ENCODE assay signal across 8 cellular contexts in the genomic region with DNA sequence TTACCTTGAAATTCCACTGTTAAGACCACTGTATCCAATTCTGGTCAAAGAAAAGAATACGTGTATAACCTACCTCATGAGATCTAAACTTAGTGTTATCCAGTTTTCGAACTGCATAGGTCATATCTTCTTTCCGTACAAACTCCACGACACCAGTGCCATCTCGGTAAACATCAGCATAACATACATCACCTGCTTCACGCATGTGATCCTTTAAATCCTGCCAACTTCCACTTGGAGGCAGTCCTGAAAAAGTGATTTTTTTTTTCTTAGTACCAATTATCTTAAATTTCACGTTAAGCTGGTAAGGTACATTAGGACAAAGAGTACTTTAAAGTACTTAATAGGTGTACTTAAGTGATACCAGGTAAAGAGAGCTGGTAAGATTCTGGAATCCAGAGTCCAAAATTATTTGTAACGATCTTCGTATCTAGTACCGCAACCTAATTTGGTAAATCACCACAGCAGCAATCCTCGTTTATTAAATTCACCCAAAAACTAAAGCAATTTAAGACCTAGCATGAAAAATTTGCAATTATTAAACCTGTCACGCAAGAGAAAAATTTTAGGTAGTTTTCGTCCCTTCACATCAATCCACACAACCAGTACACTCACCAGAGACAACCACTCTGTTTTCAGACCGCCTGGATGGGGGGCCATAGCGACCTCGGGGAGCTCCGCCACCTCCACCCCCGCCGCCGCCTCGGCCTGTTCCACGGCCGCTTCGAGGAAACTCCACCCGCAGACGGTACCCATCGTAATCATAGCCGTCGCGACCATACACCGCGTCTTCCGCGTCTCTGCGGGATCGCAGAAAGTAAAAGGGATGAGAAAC. TPM values are rescaled to one million over a fixed set of nuclear protein-coding genes. Genes with fewer than 3 reads are reported as not detected.
DNase-seq lines count a peak whose midpoint lies in the region; ATAC-seq and TF ChIP-seq lines count a peak whose summit lies in the region.

No MANE protein-coding gene starts in this region.

- peaks cover 4 to 31% of the 10 kb centered on the region in 2 experiments; a peak in 3 of 4 replicates for H3K79me1 ChIP-seq in IMR-90 (ENCODE audit: low read depth in 1 of 2, low read length in 2 of 2)

- BruUV-seq in IMR-90 (replicated peaks; lab: Mats Ljungman, UMichigan) = no TSS peak

- in situ Hi-C loops in IMR-90 (cut with MboI; ENCODE audit: low sequenced_read_pairs) = loop anchor here (5.0 to 10.0 kb wide), 3 partner anchors 81 to 881 kb away; no protein-coding TSS in a partner anchor

- H3K4me1 ChIP-seq in IMR-90 (ENCODE audit: control insufficient read depth, insufficient read depth, low read length) = 0 out of 2 replicates have a peak, but pooled peaks cover 2% of the 10 kb centered on the region

- POLR2A ChIA-PET in AG04449 (lab: Yijun Ruan, JAX) = interaction anchor here (0.6 to 2.6 kb wide), 9 partner anchors 10 to 155 kb away, joined by 3 to 23 read pairs (median 11); a partner anchor contains a TSS
- POLR2A ChIA-PET in IMR-90 (lab: Charles Lee; ENCODE audit: unreplicated experiment) = interaction anchor here (0.6 to 1.2 kb wide), 3 partner anchors 55 to 153 kb away, joined by 5 to 6 read pairs (median 5); no protein-coding TSS in a partner anchor

- H3K4me3 Mint-ChIP-seq in naive B cell = peak overlapping the region; percentile 88 to 100 (median 100)

- TF ChIP-seq POLR2A in IMR-90 (IDR thresholded peaks at IDR 0.05; ENCODE audit: low read depth, low read length) = no peak

- dilution Hi-C loops in IMR-90 (cut with HindIII; ENCODE audit: low sequenced_read_pairs, unreplicated experiment) = no loop called here

- H2BK20ac ChIP-seq in IMR-90 (ENCODE audit: low read depth, low read length) = no peak overlapping the region

- H3K14ac ChIP-seq in IMR-90 (replicated peaks; ENCODE audit: low read depth, low read length) = peak overlapping the region; percentile 79

- no peaks in the 10 kb centered on the region for H3K27me3 ChIP-seq in IMR-90 (ENCODE audit: control insufficient read depth, insufficient read depth, low read length)

- H3K4me3 ChIP-seq in AG04449 (ENCODE audit: low read depth, low read length) (peak overlapping the region; percentile 95), IMR-90 (ENCODE audit: insufficient read depth, low read depth, low read length) (peak overlapping the region; percentile 63)

- H3K36me3 ChIP-seq in IMR-90 (ENCODE audit: control insufficient read depth, insufficient read depth, low read length) = peaks cover 17% of the 10 kb centered on the region

- WGBS in IMR-90 (ENCODE audit: extremely low coverage in 2 of 2, insufficient read length in 1 of 2), 2 experiments = 1% methylated on average over 9 of the region's 36 CpGs; no CpG with 5 or more reads in 1 of the 2 experiments

- DNase-seq in AG04449 (ENCODE audit: low read depth, low spot score) (no peak), IMR-90 (no peak), caudate nucleus (lab: John Stamatoyannopoulos, UW) (no peak), naive B cell (no peak), GM03348 (ENCODE audit: low spot score) (no peak), RKO (ENCODE audit: low spot score) (no peak), ecto neural progenitor cell (ENCODE audit: low spot score) (no peak)

- H3K9me3 ChIP-seq in IMR-90 (ENCODE audit: control insufficient read depth, insufficient read depth, low read length) = no peaks in the 10 kb centered on the region

- no peak; the same call in none of the 2 replicates for ATAC-seq in IMR-90 (ENCODE audit: low read depth)
- no peak for ATAC-seq in naive B cell (ENCODE audit: low read depth in 2 of 2)
- no peak for ATAC-seq in HG02885 (IDR thresholded peaks at IDR 0.05; ENCODE audit: poor library complexity, unreplicated experiment)

- H3K27me3 Mint-ChIP-seq in naive B cell = no peaks in the 10 kb centered on the region

- peak overlapping the region; percentile 79 for H3K4me2 ChIP-seq in IMR-90 (ENCODE audit: low read depth, low read length)

- peak overlapping the region in 1 of 2 experiments; percentile 97; a peak in 1 of 4 replicates for H4K8ac ChIP-seq in IMR-90 (ENCODE audit: low read depth in 2 of 2, low read length in 2 of 2)

- peaks cover 27 to 52% (median 49%) of the 10 kb centered on the region in 3 donors for H3K4me1 Mint-ChIP-seq in naive B cell

- H3K9me3 Mint-ChIP-seq in naive B cell = no peaks in the 10 kb centered on the region

- H2AFZ ChIP-seq in IMR-90 (replicated peaks; ENCODE audit: low read length, poor library complexity) = peak overlapping the region; percentile 92

- no peak overlapping the region for H3K18ac ChIP-seq in IMR-90 (ENCODE audit: low read depth, low read length)

- H3K27ac ChIP-seq in IMR-90 (ENCODE audit: insufficient read depth, low read length) = peak overlapping the region; percentile 93
- H3K27ac ChIP-seq in caudate nucleus (ENCODE audit: low read depth, low read length) = peak overlapping the region; percentile 94

- peaks cover 17 to 22% of the 10 kb centered on the region in 2 donors for H3K36me3 Mint-ChIP-seq in naive B cell

- H3K56ac ChIP-seq in IMR-90 (ENCODE audit: extremely low read depth, insufficient read depth, low read length) = peak overlapping the region; percentile 80

- H4K20me1 ChIP-seq in IMR-90 (ENCODE audit: insufficient read depth, low read length) = peaks cover 47% of the 10 kb centered on the region

- no peak for TF ChIP-seq RAD21 in IMR-90 (IDR thresholded peaks at IDR 0.05; ENCODE audit: low read length)

- H3K9me1 ChIP-seq in IMR-90 (ENCODE audit: insufficient read depth, low read length) = no peaks in the 10 kb centered on the region

- H4K5ac ChIP-seq in IMR-90 (ENCODE audit: low read depth, low read length) = no peak overlapping the region

- H2AK9ac ChIP-seq in IMR-90 (replicated peaks; ENCODE audit: low read depth, low read length, poor library complexity) = peak overlapping the region; percentile 100

- no peak overlapping the region for H4K91ac ChIP-seq in IMR-90 (ENCODE audit: insufficient read depth, low read depth, low read length)

- peak overlapping the region; percentile 95 to 99 (median 99) for H3K27ac Mint-ChIP-seq in naive B cell

- intact Hi-C loops in IMR-90 (cut with micrococcal nuclease) = no loop called here

- CTCF ChIA-PET in AG04449 (lab: Yijun Ruan, JAX) (interaction anchor here (0.6 to 20.5 kb wide), 7 partner anchors 11 to 334 kb away, joined by 3 to 1361 read pairs (median 3); a partner anchor contains a TSS), IMR-90 (lab: Yijun Ruan, JAX) (interaction anchor here (1.0 to 1.7 kb wide), 4 partner anchors 106 to 173 kb away, joined by 3 to 5 read pairs (median 4); no protein-coding TSS in a partner anchor)

- TF ChIP-seq CTCF in AG04449 (IDR thresholded peaks at IDR 0.05; ENCODE audit: insufficient read depth, low read length, missing control alignments) (no peak), IMR-90 (conservative IDR thresholded peaks at IDR 0.05; ENCODE audit: low read depth, low read length) (no peak)

- no peak overlapping the region for H2BK15ac ChIP-seq in IMR-90 (ENCODE audit: low read depth, low read length)

- H2BK5ac ChIP-seq in IMR-90 (ENCODE audit: low read depth, low read length, poor library complexity, severe bottlenecking) = peak overlapping the region; percentile 95

- peak overlapping the region; percentile 100 for H2AK5ac ChIP-seq in IMR-90 (ENCODE audit: low read depth, low read length)

- no peak overlapping the region for H2BK120ac ChIP-seq in IMR-90 (ENCODE audit: low read depth, low read length)

- H3K23ac ChIP-seq in IMR-90 (ENCODE audit: low read depth, low read length) = peak overlapping the region; percentile 99

- H3K9ac ChIP-seq in IMR-90 (ENCODE audit: low read depth, low read length) = peak overlapping the region; percentile 97

- H3K4ac ChIP-seq in IMR-90 (ENCODE audit: low read depth, low read length) = peak overlapping the region; percentile 100

TF ChIP-seq in IMR-90, 13 proteins besides CTCF, POLR2A, EP300 and RAD21:
- TF ChIP-seq NFE2L2 (IDR thresholded peaks at IDR 0.05; ENCODE audit: low read depth, low read length) = no peak
- TF ChIP-seq CHD1 (IDR thresholded peaks at IDR 0.05; ENCODE audit: low read depth, low read length) = no peak
- no peak for TF ChIP-seq RCOR1 (IDR thresholded peaks at IDR 0.05; ENCODE audit: insufficient replicate concordance, low read length)
- TF ChIP-seq, protein P1, sequence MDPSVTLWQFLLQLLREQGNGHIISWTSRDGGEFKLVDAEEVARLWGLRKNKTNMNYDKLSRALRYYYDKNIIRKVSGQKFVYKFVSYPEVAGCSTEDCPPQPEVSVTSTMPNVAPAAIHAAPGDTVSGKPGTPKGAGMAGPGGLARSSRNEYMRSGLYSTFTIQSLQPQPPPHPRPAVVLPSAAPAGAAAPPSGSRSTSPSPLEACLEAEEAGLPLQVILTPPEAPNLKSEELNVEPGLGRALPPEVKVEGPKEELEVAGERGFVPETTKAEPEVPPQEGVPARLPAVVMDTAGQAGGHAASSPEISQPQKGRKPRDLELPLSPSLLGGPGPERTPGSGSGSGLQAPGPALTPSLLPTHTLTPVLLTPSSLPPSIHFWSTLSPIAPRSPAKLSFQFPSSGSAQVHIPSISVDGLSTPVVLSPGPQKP (IDR thresholded peaks at IDR 0.05; ENCODE audit: borderline replicate concordance, low read depth, low read length) = no peak

RNA-seq across cellular contexts. Expression of a gene that starts 1.1 kb away (rescaled TPM):
- total RNA-seq in IMR-90 (2012; rRNA removed) = 357 and 513 TPM in 2 replicates
- 155 and 190 TPM in 2 replicates for polyA plus RNA-seq in IMR-90 (2012; rRNA removed)
- polyA plus RNA-seq in IMR-90 (2012; cell fraction: cytosol; rRNA removed) = 73.2 and 182 TPM in 2 replicates
- 328 and 661 TPM in 2 replicates for polyA plus RNA-seq in IMR-90 (2012; cell fraction: nucleus; rRNA removed; ENCODE audit: low replicate concordance)
- polyA plus RNA-seq in naive B cell (ENCODE audit: low read depth in 6 of 6) = 10 to 100 TPM; 29.1 to 57.3 (median 41.8) TPM

RNA-seq across cellular contexts. Expression of a gene that starts 17.9 kb away (rescaled TPM):
- total RNA-seq in IMR-90 (2012; rRNA removed) = 40.3 and 42.1 TPM in 2 replicates
- 21.1 and 22.4 TPM in 2 replicates for polyA plus RNA-seq in IMR-90 (2012; rRNA removed)
- 7.6 and 9.8 TPM in 2 replicates for polyA plus RNA-seq in IMR-90 (2012; cell fraction: cytosol; rRNA removed)
- 11.5 and 37.6 TPM in 2 replicates for polyA plus RNA-seq in IMR-90 (2012; cell fraction: nucleus; rRNA removed; ENCODE audit: low replicate concordance)
- polyA plus RNA-seq in naive B cell (ENCODE audit: low read depth in 6 of 6) = 10 to 100 TPM; 39.6 to 58.2 (median 50.6) TPM

RNA-seq across cellular contexts. Expression of a gene that starts 50.7 kb away (rescaled TPM):
- total RNA-seq in IMR-90 (2012; rRNA removed) = 4.1 and 4.2 TPM in 2 replicates
- polyA plus RNA-seq in IMR-90 (2012; rRNA removed) (21.2 and 22.6 TPM in 2 replicates), naive B cell (ENCODE audit: low read depth in 6 of 6) (not detected)
- polyA plus RNA-seq in IMR-90 (2012; cell fraction: cytosol; rRNA removed) = 16.0 and 18.8 TPM in 2 replicates
- 69.3 and 81.4 TPM in 2 replicates for polyA plus RNA-seq in IMR-90 (2012; cell fraction: nucleus; rRNA removed; ENCODE audit: low replicate concordance)

Comparison
In these comparisons a context has a peak if more than half of its experiments do, and no peak if none do; other contexts are left out.
1. RNA of a gene that starts 50.7 kb away (polyA plus RNA-seq): 16.0 to 81.4 TPM in IMR-90; not detected in naive B cell; every median in the first group is over 10 times any median in the second.